ENCODE assay signal across 15 cellular contexts in the genomic region with DNA sequence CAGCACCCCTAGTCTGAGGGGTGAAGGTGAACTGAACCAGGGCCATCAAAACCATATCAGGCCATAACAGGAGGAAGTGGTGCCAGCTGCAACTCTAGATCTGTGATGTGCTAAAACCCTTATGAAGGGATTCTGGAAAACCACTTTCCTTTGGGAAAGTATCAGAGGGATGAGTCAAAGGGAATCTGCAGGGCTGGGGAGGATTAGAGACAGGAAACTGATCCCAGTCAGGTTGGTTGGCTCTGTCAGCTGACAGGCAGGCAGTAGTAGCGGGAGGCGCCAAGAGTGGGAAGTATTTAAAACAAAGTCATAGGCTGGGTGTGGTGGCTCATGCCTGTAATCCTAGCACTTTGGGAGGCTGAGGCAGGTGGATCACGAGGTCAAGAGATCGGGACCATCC.
DNase-seq lines count a peak whose midpoint lies in the region; TF ChIP-seq lines count a peak whose summit lies in the region.
"Had no signal": no experiment of that assay in that cellular context is flagged by ENCODE, and none has a peak within 500 bp of the region (broad histone marks: within the 10 kb centered on the region; RNA-seq: fewer than 3 reads in every experiment).

No MANE protein-coding gene starts in this region.

- H3K27ac Mint-ChIP-seq in nephron progenitor cell = peak overlapping the region; percentile 65
- H3K27ac Mint-ChIP-seq: activated CD4-positive, alpha-beta T cell treated with anti-CD3 and anti-CD28 coated beads, Interleukin-2, amount 10 ng/mL, durations not matched to agents 7 days and 5 days; activated naive CD8-positive, alpha-beta T cell; natural killer cell treated with Interleukin-12 subunit alpha and Interleukin-12 subunit beta and Interleukin-15 and Interleukin-18, amount 100 ng/mL, for 72 hours; stimulated activated naive CD8-positive, alpha-beta T cell treated with anti-CD3 and anti-CD28 coated beads, Interleukin-15, Interleukin-2, amounts not matched to agents 100 ng/mL and 50 ng/mL, for 24 hours; T-helper 2 cell treated with Interferon-gamma antibody and Interleukin-4, amounts not matched to agents 5 μg/mL and 100 μg/mL, for 36 hours had no signal

- DNase-seq in GM03348 (ENCODE audit: low spot score) (peak; percentile 24), NCI-H226 (peak; percentile 91), dermis blood vessel endothelial cell (peak; percentile 57), nephron progenitor cell (no peak), mesenteric fat pad (ENCODE audit: low spot score) (no peak), activated T-cell treated with anti-CD3 and anti-CD28 coated beads for 4 hours (no peak), NCI-H2227 treated with DMSO at 0.1 percent for 48 hours (lab: John Stamatoyannopoulos, UW) (no peak)
- DNase-seq: activated CD4-positive, alpha-beta T cell treated with anti-CD3 and anti-CD28 coated beads, Interleukin-2, amount 10 ng/mL, durations not matched to agents 7 days and 5 days; Karpas-422; NCI-H1694; stimulated activated CD4-positive, alpha-beta T cell treated with anti-CD3 and anti-CD28 coated beads, Interleukin-12 subunit alpha, Interleukin-12 subunit beta, amount 100 ng/mL, for 4 hours had no signal

- peaks cover 9% of the 10 kb centered on the region for H3K36me3 Mint-ChIP-seq in nephron progenitor cell (ENCODE audit: low read depth)
- H3K36me3 Mint-ChIP-seq: activated naive CD8-positive, alpha-beta T cell; natural killer cell treated with Interleukin-12 subunit alpha and Interleukin-12 subunit beta and Interleukin-15 and Interleukin-18, amount 100 ng/mL, for 72 hours had no signal

- TF ChIP-seq CTCF in nephron progenitor cell (IDR thresholded peaks at IDR 0.05) = no peak

- H3K4me1 Mint-ChIP-seq in nephron progenitor cell = peaks cover 4% of the 10 kb centered on the region

- no peak overlapping the region for H3K4me3 Mint-ChIP-seq in nephron progenitor cell
- H3K4me3 Mint-ChIP-seq: activated CD4-positive, alpha-beta T cell treated with anti-CD3 and anti-CD28 coated beads, Interleukin-2, amount 10 ng/mL, durations not matched to agents 7 days and 5 days; activated naive CD8-positive, alpha-beta T cell; natural killer cell treated with Interleukin-12 subunit alpha and Interleukin-12 subunit beta and Interleukin-15 and Interleukin-18, amount 100 ng/mL, for 72 hours; stimulated activated naive CD8-positive, alpha-beta T cell treated with anti-CD3 and anti-CD28 coated beads, Interleukin-15, Interleukin-2, amounts not matched to agents 100 ng/mL and 50 ng/mL, for 24 hours; T-helper 2 cell treated with Interferon-gamma antibody and Interleukin-4, amounts not matched to agents 5 μg/mL and 100 μg/mL, for 36 hours had no signal

- H3K27me3 Mint-ChIP-seq in nephron progenitor cell (ENCODE audit: low read depth, poor library complexity) = no peaks in the 10 kb centered on the region
- H3K27me3 Mint-ChIP-seq: activated naive CD8-positive, alpha-beta T cell; stimulated activated naive CD8-positive, alpha-beta T cell treated with anti-CD3 and anti-CD28 coated beads, Interleukin-15, Interleukin-2, amounts not matched to agents 100 ng/mL and 50 ng/mL, for 24 hours had no signal

- no peaks in the 10 kb centered on the region for H3K9me3 Mint-ChIP-seq in nephron progenitor cell
- H3K9me3 Mint-ChIP-seq: activated CD4-positive, alpha-beta T cell treated with anti-CD3 and anti-CD28 coated beads, Interleukin-2, amount 10 ng/mL, durations not matched to agents 7 days and 5 days; natural killer cell treated with Interleukin-12 subunit alpha and Interleukin-12 subunit beta and Interleukin-15 and Interleukin-18, amount 100 ng/mL, for 72 hours; stimulated activated naive CD8-positive, alpha-beta T cell treated with anti-CD3 and anti-CD28 coated beads, Interleukin-15, Interleukin-2, amounts not matched to agents 100 ng/mL and 50 ng/mL, for 24 hours; T-helper 2 cell treated with Interferon-gamma antibody and Interleukin-4, amounts not matched to agents 5 μg/mL and 100 μg/mL, for 36 hours had no signal

Comparison
In these comparisons a context has a peak if more than half of its experiments do, and no peak if none do; other contexts are left out.
1. DNase-seq: peak in GM03348 (single experiment), NCI-H226 (single experiment) and dermis blood vessel endothelial cell (single experiment); none in nephron progenitor cell (single experiment), mesenteric fat pad (single experiment), activated T-cell treated with anti-CD3 and anti-CD28 coated beads for 4 hours (single experiment) and NCI-H2227 treated with DMSO at 0.1 percent for 48 hours (single experiment).